In genomic region chr3:39763390-39763789, GRCh38 we compare ENCODE assay signal across 25 cellular contexts. TPM values are rescaled to one million over a fixed set of nuclear protein-coding genes. Genes with fewer than 3 reads are reported as not detected.
DNase-seq lines count a peak whose midpoint lies in the region; ATAC-seq, FAIRE-seq and TF ChIP-seq lines count a peak whose summit lies in the region.
"Had no signal": no experiment of that assay in that cellular context is flagged by ENCODE, and none has a peak within 500 bp of the region (broad histone marks: within the 10 kb centered on the region; RNA-seq: fewer than 3 reads in every experiment).

No MANE protein-coding gene starts in this region.

- TF ChIP-seq EP300 in HepG2 (IDR thresholded peaks at IDR 0.05; ENCODE audit: low read depth in 2 of 2, low read length in 2 of 2) (no peak), HepG2 (CRISPR knock-in tag; IDR thresholded peaks at IDR 0.05; ENCODE audit: borderline replicate concordance) (no peak), K562 (IDR thresholded peaks at IDR 0.05; ENCODE audit: low read length) (no peak)

- no peaks in the 10 kb centered on the region for H3K9me1 ChIP-seq in K562 (ENCODE audit: control insufficient read depth, insufficient read depth, low read length)

- no peaks in the 10 kb centered on the region for H3K36me3 ChIP-seq in HepG2 (replicated peaks in 1 of 2; ENCODE audit: control insufficient read depth in 1 of 2, insufficient read depth in 2 of 2, low read length in 2 of 2)
- H3K36me3 ChIP-seq in right lobe of liver, result no peaks in the 10 kb centered on the region
- H3K36me3 ChIP-seq in K562 (ENCODE audit: control insufficient read depth, insufficient read depth, low read length), result no peaks in the 10 kb centered on the region
- no peaks in the 10 kb centered on the region for H3K36me3 ChIP-seq in kidney (ENCODE audit: control insufficient read depth in 1 of 2, insufficient read depth in 2 of 2, low read length in 2 of 2)
- H3K36me3 ChIP-seq: BE2C, BLaER1 had no signal

- H3K4me1 ChIP-seq in HepG2 (ENCODE audit: insufficient read depth, low read length) (no peaks in the 10 kb centered on the region), right lobe of liver (peaks cover 0 to 11% (median 3%) of the 10 kb centered on the region in 4 donors), K562 (replicated peaks in 1 of 2; ENCODE audit: control insufficient read depth in 2 of 2, insufficient read depth in 2 of 2, low read length in 2 of 2) (no peaks in the 10 kb centered on the region), kidney (ENCODE audit: control insufficient read depth in 1 of 2, insufficient read depth in 1 of 2, low read depth in 1 of 2, low read length in 2 of 2) (no peaks in the 10 kb centered on the region)
- H3K4me1 ChIP-seq: BE2C, BLaER1 had no signal

- TF ChIP-seq POLR2A in HepG2 (IDR thresholded peaks at IDR 0.05; ENCODE audit: insufficient read depth in 1 of 2, low read depth in 2 of 2, low read length in 2 of 2), result no peak
- TF ChIP-seq POLR2A in right lobe of liver (IDR thresholded peaks at IDR 0.05), result no peak
- no peak for TF ChIP-seq POLR2A in K562 (conservative IDR thresholded peaks at IDR 0.05)

- 0 out of 5 replicates have a peak, but pooled peaks cover 0 to 2% of the 10 kb centered on the region in 2 experiments for H3K27me3 ChIP-seq in HepG2 (ENCODE audit: control insufficient read depth in 1 of 2, insufficient read depth in 2 of 2, low read length in 2 of 2)
- H3K27me3 ChIP-seq in right lobe of liver, result no peaks in the 10 kb centered on the region
- H3K27me3 ChIP-seq in K562 (ENCODE audit: control insufficient read depth in 2 of 2, insufficient read depth in 2 of 2, low read length in 2 of 2), result no peaks in the 10 kb centered on the region
- H3K27me3 ChIP-seq: BE2C, BLaER1 had no signal

- H3K4me2 ChIP-seq in HepG2 (ENCODE audit: low read depth, low read length), result no peak overlapping the region
- no peak overlapping the region for H3K4me2 ChIP-seq in K562 (ENCODE audit: insufficient read depth, low read length)
- H3K4me2 ChIP-seq: BLaER1 had no signal

- H3K27ac ChIP-seq in HepG2 (ENCODE audit: extremely low read length, insufficient read depth, low read length), result no peak overlapping the region
- H3K27ac ChIP-seq in right lobe of liver, result no peak overlapping the region
- no peak overlapping the region for H3K27ac ChIP-seq in K562 (ENCODE audit: extremely low read depth, low read depth, low read length)
- H3K27ac ChIP-seq in kidney (ENCODE audit: low read depth in 2 of 2, low read length in 2 of 2), result no peak overlapping the region
- H3K27ac ChIP-seq: 22Rv1, BLaER1 had no signal

- TF ChIP-seq CTCF in HepG2 (CRISPR knock-in tag; IDR thresholded peaks at IDR 0.05) (no peak), right lobe of liver (IDR thresholded peaks at IDR 0.05) (no peak), K562 (IDR thresholded peaks at IDR 0.05 in 2 of 3, conservative IDR thresholded peaks at IDR 0.05 in 1 of 3; ENCODE audit: insufficient read depth in 2 of 3, low read depth in 1 of 3, low read length in 3 of 3) (no peak), kidney (IDR thresholded peaks at IDR 0.05; ENCODE audit: borderline replicate concordance, extremely low read depth, insufficient read depth) (no peak)

- intact Hi-C loops in HepG2 (cut with micrococcal nuclease; ENCODE audit: unreplicated experiment) (no loop called here), right lobe of liver (cut with DNase I) (no loop called here), K562 (cut with micrococcal nuclease) (no loop called here), kidney (cut with DNase I) (no loop called here)

- H4K20me1 ChIP-seq in HepG2 (ENCODE audit: insufficient read depth, low read length) (no peaks in the 10 kb centered on the region), K562 (replicated peaks; ENCODE audit: control insufficient read depth, insufficient read depth, low read length) (no peaks in the 10 kb centered on the region)
- H4K20me1 ChIP-seq: BLaER1 had no signal

- CTCF ChIA-PET in HepG2 (lab: Yijun Ruan, JAX; ENCODE audit: low intra/inter-chr PET ratio, low total read pairs), result no interaction called here
- CTCF ChIA-PET in K562 (lab: Yijun Ruan, JAX; ENCODE audit: low intra/inter-chr PET ratio), result no interaction called here

- no peak for TF ChIP-seq RAD21 in HepG2 (CRISPR knock-in tag; IDR thresholded peaks at IDR 0.05)
- no peak for TF ChIP-seq RAD21 in K562 (CRISPR knock-in tag; conservative IDR thresholded peaks at IDR 0.05 in 1 of 2, IDR thresholded peaks at IDR 0.05 in 1 of 2)

- in situ Hi-C loops in HepG2 (cut with HindIII; ENCODE audit: extremely low pct_ligation_motif_present, low pct_unique_long_range_greater_than_20kb), result no loop called here
- in situ Hi-C loops in K562 (cut with MboI), result no loop called here

- H3K4me3 ChIP-seq in HepG2 (replicated peaks in 1 of 3; ENCODE audit: insufficient read depth in 1 of 3, low read depth in 2 of 3, low read length in 3 of 3) (no peak overlapping the region), right lobe of liver (no peak overlapping the region), K562 (no peak overlapping the region), kidney (ENCODE audit: low read length in 2 of 2) (no peak overlapping the region)
- H3K4me3 ChIP-seq: BLaER1 had no signal

- FAIRE-seq in HepG2 (lab: Jason Lieb, UNC) (no peak), K562 (lab: Jason Lieb, UNC) (no peak), kidney (lab: Jason Lieb, UNC) (no peak)
- FAIRE-seq: D721Med, G401.6, GM12891, GM19239 had no signal

- POLR2A ChIA-PET in HepG2 (lab: Yijun Ruan, JAX), result no interaction called here
- POLR2A ChIA-PET in K562 (lab: Yijun Ruan, JAX), result interaction anchor here (2.3 kb wide), 1 partner anchor 11 kb away, joined by 8 read pairs; no protein-coding TSS in a partner anchor

- H3K79me2 ChIP-seq in HepG2 (ENCODE audit: insufficient read depth, low read length) (no peaks in the 10 kb centered on the region), K562 (ENCODE audit: control insufficient read depth, insufficient read depth, low read length) (no peaks in the 10 kb centered on the region)

- no TSS peak for BruUV-seq in HepG2 (replicated peaks; lab: Mats Ljungman, UMichigan)
- BruUV-seq in K562 (replicated peaks; lab: Mats Ljungman, UMichigan), result no TSS peak

- no peak for ATAC-seq in HepG2
- ATAC-seq in right lobe of liver, result no peak
- no peak for ATAC-seq in K562

- H2AFZ ChIP-seq in HepG2 (ENCODE audit: low read length), result no peak overlapping the region
- H2AFZ ChIP-seq in K562 (ENCODE audit: low read depth, low read length), result no peak overlapping the region

- H3K9ac ChIP-seq in HepG2 (ENCODE audit: insufficient read depth, low read depth, low read length), result no peak overlapping the region
- no peak overlapping the region for H3K9ac ChIP-seq in K562 (ENCODE audit: insufficient read depth in 1 of 2, low read depth in 2 of 2, low read length in 2 of 2)
- H3K9ac ChIP-seq in kidney (ENCODE audit: low read length in 2 of 2), result no peak overlapping the region
- H3K9ac ChIP-seq: BLaER1 had no signal

- H3K9me3 ChIP-seq in HepG2 (ENCODE audit: low read length) (no peaks in the 10 kb centered on the region), right lobe of liver (no peaks in the 10 kb centered on the region), K562 (replicated peaks; ENCODE audit: control insufficient read depth, insufficient read depth, low read depth, low read length) (no peaks in the 10 kb centered on the region), kidney (ENCODE audit: control insufficient read depth in 1 of 2, low read length in 2 of 2) (no peaks in the 10 kb centered on the region)
- H3K9me3 ChIP-seq: BE2C had no signal

- no peak for DNase-seq in HepG2 (ENCODE audit: low spot score)
- no peak for DNase-seq in right lobe of liver
- no peak for DNase-seq in K562 (ENCODE audit: extremely low read depth in 1 of 4, low spot score in 3 of 4)
- no peak for DNase-seq in NCI-H226
- no peak for DNase-seq in kidney
- DNase-seq: ACHN; BE2C; C1 segment of cervical spinal cord; Calu3; CD4-positive, alpha-beta memory T cell; CD4-positive, CD25-positive, alpha-beta regulatory T cell; CD8-positive, alpha-beta memory T cell; COR-L47; DMS79 treated with DMSO at 0.1 percent for 48 hours; GF-D8 had no signal

RNA-seq across cellular contexts. Expression of gene MYRIP, which starts 46.0 kb away (rescaled TPM):
- total RNA-seq in HepG2 (2016; rRNA removed; fragmentation: Illumina TruSeq; extraction: Trizol), result 0.60 and 0.64 TPM in 2 replicates
- total RNA-seq in HepG2 (2016; cell fraction: cytosol; rRNA removed; fragmentation: Illumina TruSeq; extraction: Trizol; ENCODE audit: low read depth), result 0.20 and 0.26 TPM in 2 replicates
- 0.55 and 0.78 TPM in 2 replicates for total RNA-seq in HepG2 (2016; cell fraction: insoluble cytoplasmic fraction; rRNA removed; fragmentation: Illumina TruSeq; extraction: Trizol)
- 0.31 and 0.55 TPM in 2 replicates for total RNA-seq in HepG2 (2016; cell fraction: membrane; rRNA removed; fragmentation: Illumina TruSeq; extraction: Trizol)
- 0.81 and 0.91 TPM in 2 replicates for total RNA-seq in HepG2 (2016; cell fraction: nucleus; rRNA removed; fragmentation: Illumina TruSeq; extraction: Trizol)
- 0.76 and 0.84 TPM in 2 replicates for polyA plus RNA-seq in HepG2 (2011; rRNA removed)
- polyA plus RNA-seq in HepG2 (2011; cell fraction: cytosol; rRNA removed), result 0.66 and 0.73 TPM in 2 replicates
- 1.4 TPM in 2 replicates for polyA plus RNA-seq in HepG2 (2011; cell fraction: nucleus; rRNA removed)
- 1.3 and 1.7 TPM in 2 replicates for polyA plus RNA-seq in HepG2 (2012)
- 0.06 and 0.11 TPM in 2 replicates for polyA plus RNA-seq in HepG2 (2016; cell fraction: cytosol; fragmentation: Illumina TruSeq; extraction: Trizol; ENCODE audit: low read depth)
- polyA plus RNA-seq in HepG2 (2016; cell fraction: insoluble cytoplasmic fraction; fragmentation: Illumina TruSeq; extraction: Trizol; ENCODE audit: low read depth), result 0.59 and 0.62 TPM in 2 replicates
- polyA plus RNA-seq in HepG2 (2016; cell fraction: membrane; fragmentation: Illumina TruSeq; extraction: Trizol; ENCODE audit: low read depth), result 0.29 and 0.31 TPM in 2 replicates
- 0.36 and 0.89 TPM in 2 replicates for polyA plus RNA-seq in HepG2 (2016; cell fraction: nucleus; fragmentation: Illumina TruSeq; extraction: Trizol; ENCODE audit: insufficient read depth, low read depth)
- 2.1 TPM in 1 of 2 replicates, not detected in the other for polyA minus RNA-seq in HepG2 (2011; rRNA and poly(A)+ RNA removed; ENCODE audit: low replicate concordance)
- polyA minus RNA-seq in HepG2 (2011; cell fraction: cytosol; rRNA and poly(A)+ RNA removed), result 1.5 and 1.6 TPM in 2 replicates
- 3.6 and 4.6 TPM in 2 replicates for polyA minus RNA-seq in HepG2 (2011; cell fraction: nucleus; rRNA and poly(A)+ RNA removed)
- total RNA-seq in right lobe of liver, result 10 to 100 TPM; 14.3 to 23.2 (median 19.0) TPM
- total RNA-seq in K562 (2011; cell fraction: chromatin; rRNA removed; ENCODE audit: low replicate concordance), result not detected in 2 replicates
- not detected in 2 replicates for total RNA-seq in K562 (2011; cell fraction: nucleolus; rRNA removed)
- total RNA-seq in K562 (2011; cell fraction: nucleoplasm; rRNA removed), result 0.46 TPM in 1 of 2 replicates, not detected in the other
- 0.04 TPM in 1 of 2 replicates, not detected in the other for total RNA-seq in K562 (2014; rRNA removed)
- total RNA-seq in K562 (2014; rRNA removed; fragmentation: Illumina TruSeq; extraction: Trizol), result not detected in 2 replicates
- not detected in 2 replicates for total RNA-seq in K562 (2015; rRNA removed; fragmentation: Illumina TruSeq; extraction: Trizol)
- total RNA-seq in K562 (2021), result 0.07 TPM in 1 of 2 replicates, not detected in the other
- not detected in 2 replicates for polyA plus RNA-seq in K562 (2011; rRNA removed)
- 0.01 and 0.03 TPM in 2 replicates for polyA plus RNA-seq in K562 (2011; cell fraction: cytosol; rRNA removed)
- 0.09 TPM in 1 of 2 replicates, not detected in the other for polyA plus RNA-seq in K562 (2011; cell fraction: nucleus; rRNA removed)
- 0.04 TPM in 1 of 2 replicates, not detected in the other for polyA plus RNA-seq in K562 (2012)
- polyA plus RNA-seq in K562 (2014; fragmentation: Illumina TruSeq; extraction: Trizol), result 0.12 TPM in 1 of 2 replicates, not detected in the other
- under 1 TPM in 1 of 2 experiments, not detected in 1; 0.03 TPM for polyA plus RNA-seq in K562 (2014; fragmentation: Nextera tagmentation; extraction: Ambion mirVana)
- polyA plus RNA-seq in K562 (2014; rRNA removed), result not detected in 2 replicates
- polyA minus RNA-seq in K562 (2011; rRNA and poly(A)+ RNA removed), result not detected in 2 replicates
- not detected in 2 replicates for polyA minus RNA-seq in K562 (2011; cell fraction: cytosol; rRNA and poly(A)+ RNA removed)
- under 0.01 TPM in 1 of 2 replicates, not detected in the other for polyA minus RNA-seq in K562 (2011; cell fraction: nucleus; rRNA and poly(A)+ RNA removed)
- 6.6 TPM for total RNA-seq in kidney
- 0.92 TPM for polyA plus RNA-seq in kidney (ENCODE audit: insufficient read depth, low read depth, low replicate concordance)
- total RNA-seq: A172; A673; CD4-positive, alpha-beta memory T cell; CD4-positive, CD25-positive, alpha-beta regulatory T cell; CD8-positive, alpha-beta memory T cell had no signal
- polyA plus RNA-seq: AG04450; CD14-positive monocyte; CD4-positive, alpha-beta memory T cell; CD4-positive, CD25-positive, alpha-beta regulatory T cell; CD8-positive, alpha-beta memory T cell had no signal

Comparison
In these comparisons a context has a peak if more than half of its experiments do, and no peak if none do; other contexts are left out.
1. Of the 241 proteins assayed by ChIP-seq in both HepG2 and K562: peak only in HepG2: none; only in K562: MAFG; in both: MAFF and MAFK; in neither: 238.